In the genomic region with DNA sequence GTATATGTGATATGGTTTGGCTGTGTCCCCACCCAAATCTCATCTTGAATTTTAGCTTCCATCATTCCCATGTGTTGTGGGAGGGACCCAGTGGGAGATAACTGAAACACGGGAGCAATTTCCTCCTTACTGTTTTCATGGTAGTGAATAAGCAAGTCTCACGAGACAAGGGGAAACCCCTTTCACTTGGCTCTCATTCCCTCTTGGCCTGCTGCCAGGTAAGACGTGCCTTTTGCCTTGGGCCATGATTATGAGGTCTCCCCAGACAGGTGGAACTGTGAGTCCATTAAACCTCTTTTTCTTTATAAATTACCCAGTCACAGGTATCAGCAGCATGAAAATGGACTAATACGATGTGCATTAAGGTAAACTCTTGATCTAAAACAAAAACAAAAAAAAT, we compare ENCODE assay signal across 12 cellular contexts.
DNase-seq lines count a peak whose midpoint lies in the region; ATAC-seq lines count a peak whose summit lies in the region.
"Had no signal": no experiment of that assay in that cellular context is flagged by ENCODE, and none has a peak within 500 bp of the region (broad histone marks: within the 10 kb centered on the region; RNA-seq: fewer than 3 reads in every experiment).

No MANE protein-coding gene starts in this region.

- no peak for ATAC-seq in HG03378 (IDR thresholded peaks at IDR 0.05; ENCODE audit: unreplicated experiment)

- DNase-seq in activated T-cell treated with anti-CD3 and anti-CD28 coated beads for 24 hours (ENCODE audit: low read depth) = peak; percentile 37
- no peak for DNase-seq in activated T-cell treated with anti-CD3 and anti-CD28 coated beads, Interleukin-2, amount 50 U/mL, for 1 hour
- DNase-seq in NCI-H2171 (lab: John Stamatoyannopoulos, UW) = peak; percentile 3
- peak; percentile 47 for DNase-seq in dermis blood vessel endothelial cell
- DNase-seq in stimulated activated CD4-positive, alpha-beta T cell treated with anti-CD3 and anti-CD28 coated beads, Interleukin-4, amount 100 ng/mL, for 48 hours (ENCODE audit: low read depth in 2 of 2) = peak; percentile 28 to 39
- no peak for DNase-seq in NCI-H524 (lab: John Stamatoyannopoulos, UW)
- no peak for DNase-seq in T-helper 9 cell
- DNase-seq: immature natural killer cell, NCI-H187 treated with DMSO at 0.1 percent for 48 hours, occipital lobe, SK-N-SH had no signal

Comparison
In these comparisons a context has a peak if more than half of its experiments do, and no peak if none do; other contexts are left out.
1. DNase-seq: peak in activated T-cell treated with anti-CD3 and anti-CD28 coated beads for 24 hours (single experiment), NCI-H2171 (single experiment), dermis blood vessel endothelial cell (single experiment) and stimulated activated CD4-positive, alpha-beta T cell treated with anti-CD3 and anti-CD28 coated beads, Interleukin-4, amount 100 ng/mL, for 48 hours (2 of 2); none in activated T-cell treated with anti-CD3 and anti-CD28 coated beads, Interleukin-2, amount 50 U/mL, for 1 hour (single experiment), NCI-H524 (0 of 2) and T-helper 9 cell (single experiment).